In genomic region chr12:121442028-121442948, GRCh38 we compare ENCODE assay signal across 14 cellular contexts. TPM values are rescaled to one million over a fixed set of nuclear protein-coding genes. Genes with fewer than 3 reads are reported as not detected.
DNase-seq lines count a peak whose midpoint lies in the region; ATAC-seq, FAIRE-seq and TF ChIP-seq lines count a peak whose summit lies in the region.
"Had no signal": no experiment of that assay in that cellular context is flagged by ENCODE, and none has a peak within 500 bp of the region (broad histone marks: within the 10 kb centered on the region; RNA-seq: fewer than 3 reads in every experiment).

No MANE protein-coding gene starts in this region.

- DNase-seq in GM12891 (ENCODE audit: insufficient read length, low spot score) (no peak), GM23338 (ENCODE audit: low spot score) (no peak), WTC11 (ENCODE audit: low spot score) (no peak), neuronal stem cell (ENCODE audit: low spot score) (no peak), DMS114 treated with DMSO at 0.1 percent for 48 hours (lab: John Stamatoyannopoulos, UW; ENCODE audit: unreplicated experiment) (no peak), SW480 (ENCODE audit: low spot score) (no peak)
- DNase-seq in stimulated activated naive CD4-positive, alpha-beta T cell (lab: John Stamatoyannopoulos, UW): no peak

- H3K4me2 ChIP-seq in GM23338 (no peak overlapping the region), neuronal stem cell (ENCODE audit: insufficient read depth, low read length, poor library complexity, severe bottlenecking) (no peak overlapping the region)

- H3F3A ChIP-seq in GM23338 (replicated peaks; ENCODE audit: low read depth): peaks cover 18% of the 10 kb centered on the region

- no peaks in the 10 kb centered on the region; the same call in 2 of the 3 replicates for H3K9me3 Mint-ChIP-seq in GM23338
- no peaks in the 10 kb centered on the region for H3K9me3 Mint-ChIP-seq in WTC11
- H3K9me3 Mint-ChIP-seq: CD4-positive, alpha-beta T cell; HFFc6 had no signal

- H3K4me1 ChIP-seq in GM23338 (ENCODE audit: insufficient read depth): no peaks in the 10 kb centered on the region
- no peaks in the 10 kb centered on the region for H3K4me1 ChIP-seq in neuronal stem cell (ENCODE audit: control insufficient read depth in 2 of 2, insufficient read depth in 1 of 2, low read depth in 1 of 2, low read length in 2 of 2)

- no peak overlapping the region for H3K4ac ChIP-seq in neuronal stem cell (ENCODE audit: low read length)

- no peaks in the 10 kb centered on the region for H3K9me2 ChIP-seq in GM23338 (ENCODE audit: insufficient read depth)

- POLR2A ChIA-PET in WTC11 (lab: Charles Lee): interaction anchor here (1.0 kb wide), 1 partner anchor 185 kb away, joined by 3 read pairs; no protein-coding TSS in a partner anchor

- H3K79me2 ChIP-seq in GM23338 (replicated peaks; ENCODE audit: insufficient read depth): peaks cover 15% of the 10 kb centered on the region

- WGBS in neuronal stem cell (ENCODE audit: extremely low coverage in 2 of 2, insufficient read length in 2 of 2, insufficient replicate concordance in 1 of 2), 2 donors: no CpG with 5 or more reads among the region's 68 CpGs

- no peak overlapping the region for H2AFZ ChIP-seq in GM23338
- no peak overlapping the region for H2AFZ ChIP-seq in neuronal stem cell (ENCODE audit: low read length)

- H4K8ac ChIP-seq in neuronal stem cell (ENCODE audit: low read depth, low read length): no peak overlapping the region

- H3K9me3 ChIP-seq in neuronal stem cell (replicated peaks in 1 of 2; ENCODE audit: control insufficient read depth in 2 of 2, insufficient read depth in 1 of 2, low read depth in 1 of 2, low read length in 2 of 2): peaks cover 4 to 9% of the 10 kb centered on the region in 2 donors

- H3K4me3 ChIP-seq in GM23338 (no peak overlapping the region), neuronal stem cell (ENCODE audit: low read length in 2 of 2) (no peak overlapping the region)
- H3K4me3 ChIP-seq: K562 had no signal

- H3K36me3 ChIP-seq in GM23338 (ENCODE audit: insufficient read depth) (peaks cover 30% of the 10 kb centered on the region; the same call in 1 of the 2 replicates), neuronal stem cell (replicated peaks in 1 of 2; ENCODE audit: control insufficient read depth in 2 of 2, insufficient read depth in 2 of 2, low read length in 2 of 2) (peaks cover 63 to 94% of the 10 kb centered on the region in 2 donors)

- no peak for TF ChIP-seq POLR2A in GM12891 (IDR thresholded peaks at IDR 0.05; ENCODE audit: low read depth, low read length)

- peak overlapping the region; percentile 11 for H3K18ac ChIP-seq in neuronal stem cell (ENCODE audit: low read length)

- no peak overlapping the region for H4K91ac ChIP-seq in neuronal stem cell (ENCODE audit: low read depth, low read length, poor library complexity)

- peaks cover 5% of the 10 kb centered on the region; the same call in 2 of the 3 replicates for H3K4me1 Mint-ChIP-seq in GM23338
- H3K4me1 Mint-ChIP-seq in WTC11: peaks cover 7% of the 10 kb centered on the region

- peak overlapping the region; percentile 45 for H2AK5ac ChIP-seq in neuronal stem cell (ENCODE audit: low read depth, low read length)

- no peak overlapping the region for H3K14ac ChIP-seq in neuronal stem cell (ENCODE audit: low read length)

- H3K79me1 ChIP-seq in neuronal stem cell (ENCODE audit: low read depth, low read length): peaks cover 5% of the 10 kb centered on the region

- H4K20me1 ChIP-seq in GM23338 (replicated peaks; ENCODE audit: insufficient read depth): peaks cover 25% of the 10 kb centered on the region

- peak overlapping the region; percentile 65 for H3K23ac ChIP-seq in neuronal stem cell (ENCODE audit: low read depth, low read length, poor library complexity)

- H3K27me3 Mint-ChIP-seq in GM23338 (ENCODE audit: insufficient read depth, low read depth, poor library complexity) (peaks cover 20% of the 10 kb centered on the region), WTC11 (ENCODE audit: low read depth) (no peaks in the 10 kb centered on the region; the same call in 1 of the 2 replicates)
- H3K27me3 Mint-ChIP-seq: B cell; CD4-positive, alpha-beta T cell had no signal

- CTCF ChIA-PET in WTC11 (lab: Charles Lee): interaction anchor here (0.6 to 5.3 kb wide), 47 partner anchors 8 to 352 kb away, joined by 3 to 71 read pairs (median 5); partner anchors contain the start of genes MORN3, P2RX7, RHOF and RNF34

- ATAC-seq in GM23338 (no peak), WTC11 (no peak), HG03025 (IDR thresholded peaks at IDR 0.05; ENCODE audit: low FRiP score, unreplicated experiment) (no peak)

- FAIRE-seq in GM12891 (lab: Jason Lieb, UNC): peak; percentile 5
- FAIRE-seq: A204.1 had no signal

- H3K27ac ChIP-seq in GM23338 (ENCODE audit: low read depth) (peak overlapping the region; percentile 59; the same call in 1 of the 2 replicates), neuronal stem cell (replicated peaks; ENCODE audit: low read length) (no peak overlapping the region)
- H3K27ac ChIP-seq: HL-60 had no signal

- H2BK120ac ChIP-seq in neuronal stem cell (ENCODE audit: low read depth, low read length): no peak overlapping the region

- H3K9ac ChIP-seq in neuronal stem cell (ENCODE audit: low read depth, low read length, poor library complexity): no peak overlapping the region

- TF ChIP-seq CTCF in GM23338 (conservative IDR thresholded peaks at IDR 0.05; ENCODE audit: low read depth in 2 of 2) (no peak), WTC11 (IDR thresholded peaks at IDR 0.05) (no peak)

- peaks cover 75% of the 10 kb centered on the region for H3K36me3 Mint-ChIP-seq in GM23338 (ENCODE audit: low read depth)
- peaks cover 50% of the 10 kb centered on the region for H3K36me3 Mint-ChIP-seq in WTC11

- no peak overlapping the region for H2BK15ac ChIP-seq in neuronal stem cell (ENCODE audit: low read length)

- H3K27ac Mint-ChIP-seq in GM23338 (no peak overlapping the region), WTC11 (peak overlapping the region; percentile 41; the same call in 1 of the 2 replicates)
- H3K27ac Mint-ChIP-seq: B cell; CD4-positive, alpha-beta T cell; HFFc6 had no signal

- no peak overlapping the region for H2BK12ac ChIP-seq in neuronal stem cell (ENCODE audit: low read length)

- H3K4me3 Mint-ChIP-seq in GM23338: no peak overlapping the region
- no peak overlapping the region for H3K4me3 Mint-ChIP-seq in WTC11
- H3K4me3 Mint-ChIP-seq: B cell; CD4-positive, alpha-beta T cell; HFFc6 had no signal

- no peaks in the 10 kb centered on the region for H3K27me3 ChIP-seq in GM23338 (ENCODE audit: insufficient read depth)
- H3K27me3 ChIP-seq in neuronal stem cell (ENCODE audit: control insufficient read depth in 3 of 3, insufficient read depth in 3 of 3, low read depth in 1 of 3, low read length in 3 of 3): no peaks in the 10 kb centered on the region

- H2BK5ac ChIP-seq in neuronal stem cell (ENCODE audit: low read length): no peak overlapping the region

TF ChIP-seq in GM12891, 5 proteins besides CTCF, POLR2A, EP300 and RAD21:
- no peak for TF ChIP-seq PAX5 (IDR thresholded peaks at IDR 0.05; ENCODE audit: insufficient read depth, low read length, severe bottlenecking)
- no peak for TF ChIP-seq TAF1 (IDR thresholded peaks at IDR 0.05; ENCODE audit: low read depth, low read length)
- TF ChIP-seq SPI1 (IDR thresholded peaks at IDR 0.05; ENCODE audit: low read depth, low read length): no peak
- TF ChIP-seq POU2F2 (IDR thresholded peaks at IDR 0.05; ENCODE audit: low read depth, low read length): no peak
- TF ChIP-seq POLR2AphosphoS5 (IDR thresholded peaks at IDR 0.05; ENCODE audit: low read depth, low read length): no peak

TF ChIP-seq in WTC11, 78 proteins besides CTCF, POLR2A, EP300 and RAD21:
- TF ChIP-seq ATF6 (CRISPR knock-in tag; IDR thresholded peaks at IDR 0.05) (no peak), TP53 (CRISPR knock-in tag; IDR thresholded peaks at IDR 0.05) (no peak)

RNA-seq across cellular contexts. Expression of gene RNF34, which starts 42.4 kb away (rescaled TPM):
- polyA plus RNA-seq in GM12891 (2012; ENCODE audit: low read depth, missing spikeins): 42.1 TPM
- 50.1 and 63.3 TPM in 2 replicates for total RNA-seq in GM23338 (2014; rRNA removed; shearing (Covaris generic))
- 47.1 and 47.2 TPM in 2 replicates for polyA plus RNA-seq in GM23338 (2016; fragmentation: Nextera tagmentation; extraction: Ambion mirVana)
- total RNA-seq in WTC11 (2021): 42.8 to 53.6 TPM (median 51.0 TPM) in 3 replicates
- 33.5 TPM for polyA plus RNA-seq in neuronal stem cell (2013, experiment 1 of 2)
- polyA plus RNA-seq in neuronal stem cell (2013, experiment 2 of 2): 34.8 TPM
